Comparison of ENCODE assay signal across 1 cellular context in genomic region chr19:40745402-40745780, GRCh38.
TF ChIP-seq lines count a peak whose summit lies in the region.

No MANE protein-coding gene starts in this region.

TF ChIP-seq in SK-N-SH, 30 proteins besides CTCF, POLR2A, EP300 and RAD21 (continued from another document):
- no peak for TF ChIP-seq ZBTB33 (IDR thresholded peaks at IDR 0.05; ENCODE audit: borderline replicate concordance, low read depth)
- TF ChIP-seq NFIC (IDR thresholded peaks at IDR 0.05; ENCODE audit: borderline replicate concordance): no peak
- TF ChIP-seq TCF12 (IDR thresholded peaks at IDR 0.05): no peak
- no peak for TF ChIP-seq MEF2A (IDR thresholded peaks at IDR 0.05; ENCODE audit: borderline replicate concordance, low read depth)
- no peak for TF ChIP-seq TEAD4 (IDR thresholded peaks at IDR 0.05; ENCODE audit: borderline replicate concordance, insufficient read depth)
